ENCODE assay signal across 8 cellular contexts in the genomic region with DNA sequence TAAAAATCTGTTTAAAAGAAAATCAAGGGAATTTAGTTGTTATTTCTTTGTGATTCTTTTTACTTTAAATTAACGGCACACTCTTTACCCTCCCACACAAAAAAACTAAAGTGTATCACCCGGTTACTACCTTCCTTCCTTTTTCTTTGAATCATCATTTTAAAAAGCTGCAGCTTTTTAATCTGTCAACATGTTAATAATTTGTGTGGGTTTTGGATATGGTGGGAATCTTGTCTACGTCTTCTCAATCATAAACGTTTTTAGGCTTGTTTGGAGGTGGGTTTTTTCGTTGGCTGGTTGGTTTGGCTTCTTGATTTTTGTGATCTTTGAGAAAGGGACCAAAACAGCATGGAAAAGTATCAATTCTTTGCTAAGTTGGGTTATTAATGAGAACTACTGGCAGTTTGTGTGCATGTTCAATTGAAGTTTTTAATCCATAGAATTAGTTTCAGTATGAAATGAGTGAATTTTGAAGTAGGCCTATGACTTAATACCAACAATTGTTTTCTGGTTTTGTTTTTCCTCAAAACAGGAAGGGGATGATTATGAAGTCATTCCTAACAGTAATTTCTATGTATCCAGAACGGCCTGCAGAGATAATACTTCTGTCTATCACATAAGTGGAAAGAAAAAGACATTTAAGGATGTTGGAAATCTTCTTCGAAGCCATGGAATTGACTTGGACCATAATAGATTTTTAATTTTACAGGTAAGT. TPM values are rescaled to one million over a fixed set of nuclear protein-coding genes. Genes with fewer than 3 reads are reported as not detected.
A peak's percentile ranks its signal among the peaks of the same experiment; 100 is the strongest.
DNase-seq lines count a peak whose midpoint lies in the region; ATAC-seq and TF ChIP-seq lines count a peak whose summit lies in the region.

No MANE protein-coding gene starts in this region.

- H4K20me1 ChIP-seq in GM23338 (replicated peaks; ENCODE audit: insufficient read depth), result peaks cover 38% of the 10 kb centered on the region

- no peak overlapping the region for H2AFZ ChIP-seq in GM23338

- 0 out of 2 replicates have a peak overlapping the region, but pooled peaks have one; percentile 81 for H3K4me2 ChIP-seq in GM23338

- no peaks in the 10 kb centered on the region for H3K9me3 ChIP-seq in left lung
- H3K9me3 ChIP-seq in effector memory CD4-positive, alpha-beta T cell (ENCODE audit: control insufficient read depth, low read length), result no peaks in the 10 kb centered on the region

- H3K36me3 ChIP-seq in GM23338 (ENCODE audit: insufficient read depth), result peaks cover 15% of the 10 kb centered on the region; the same call in 1 of the 2 replicates
- H3K36me3 ChIP-seq in left lung, result peaks cover 0 to 13% of the 10 kb centered on the region in 2 donors
- H3K36me3 ChIP-seq in effector memory CD4-positive, alpha-beta T cell (ENCODE audit: control insufficient read depth, insufficient read depth, low read length), result no peaks in the 10 kb centered on the region

- DNase-seq in A172 (ENCODE audit: low spot score) (peak; percentile 36), GM23338 (ENCODE audit: low spot score) (no peak), left lung (no peak)
- DNase-seq in activated T-helper 1 cell treated with anti-CD3 and anti-CD28 coated beads, Interleukin-12 subunit alpha, Interleukin-12 subunit beta, Interleukin-2, Interleukin-4 antibody, amounts not matched to agents 30 ng/mL and 10 ng/mL and 1 ng/mL, durations not matched to agents 14 hours and 24 hours and 36 hours (ENCODE audit: low spot score), result no peak
- DNase-seq in stimulated activated CD4-positive, alpha-beta T cell treated with anti-CD3 and anti-CD28 coated beads, Interleukin-12 subunit alpha, Interleukin-12 subunit beta, amount 100 ng/mL, for 4 hours, result no peak
- DNase-seq in effector memory CD4-positive, alpha-beta T cell, result no peak

- peaks cover 4% of the 10 kb centered on the region; the same call in 1 of the 3 replicates for H3K9me3 Mint-ChIP-seq in GM23338
- H3K9me3 Mint-ChIP-seq in activated T-helper 1 cell treated with anti-CD3 and anti-CD28 coated beads, Interleukin-12 subunit alpha, Interleukin-12 subunit beta, Interleukin-2, Interleukin-4 antibody, amounts not matched to agents 30 ng/mL and 10 ng/mL and 1 ng/mL, durations not matched to agents 14 hours and 24 hours and 36 hours, result no peaks in the 10 kb centered on the region

- peaks cover 53% of the 10 kb centered on the region for H3K36me3 Mint-ChIP-seq in GM23338 (ENCODE audit: low read depth)
- peaks cover 36% of the 10 kb centered on the region for H3K36me3 Mint-ChIP-seq in activated T-helper 1 cell treated with anti-CD3 and anti-CD28 coated beads, Interleukin-12 subunit alpha, Interleukin-12 subunit beta, Interleukin-2, Interleukin-4 antibody, amounts not matched to agents 30 ng/mL and 10 ng/mL and 1 ng/mL, durations not matched to agents 14 hours and 24 hours and 36 hours (ENCODE audit: low read depth)

- peaks cover 14% of the 10 kb centered on the region; the same call in 1 of the 2 replicates for H3K4me1 ChIP-seq in GM23338 (ENCODE audit: insufficient read depth)
- peaks cover 0 to 46% of the 10 kb centered on the region in 2 donors for H3K4me1 ChIP-seq in left lung
- H3K4me1 ChIP-seq in effector memory CD4-positive, alpha-beta T cell (ENCODE audit: control insufficient read depth, insufficient read depth, low read length, poor library complexity, severe bottlenecking), result peaks cover 7% of the 10 kb centered on the region

- H3K79me2 ChIP-seq in GM23338 (replicated peaks; ENCODE audit: insufficient read depth), result peaks cover 85% of the 10 kb centered on the region

- H3K4me1 Mint-ChIP-seq in GM23338, result peaks cover 25% of the 10 kb centered on the region
- H3K4me1 Mint-ChIP-seq in activated T-helper 1 cell treated with anti-CD3 and anti-CD28 coated beads, Interleukin-12 subunit alpha, Interleukin-12 subunit beta, Interleukin-2, Interleukin-4 antibody, amounts not matched to agents 30 ng/mL and 10 ng/mL and 1 ng/mL, durations not matched to agents 14 hours and 24 hours and 36 hours (ENCODE audit: low read depth), result peaks cover 76% of the 10 kb centered on the region

- H3K9me2 ChIP-seq in GM23338 (ENCODE audit: insufficient read depth), result no peaks in the 10 kb centered on the region

- peaks cover 19% of the 10 kb centered on the region for H3K27me3 Mint-ChIP-seq in GM23338 (ENCODE audit: insufficient read depth, low read depth, poor library complexity)
- peaks cover 5% of the 10 kb centered on the region for H3K27me3 Mint-ChIP-seq in activated T-helper 1 cell treated with anti-CD3 and anti-CD28 coated beads, Interleukin-12 subunit alpha, Interleukin-12 subunit beta, Interleukin-2, Interleukin-4 antibody, amounts not matched to agents 30 ng/mL and 10 ng/mL and 1 ng/mL, durations not matched to agents 14 hours and 24 hours and 36 hours (ENCODE audit: insufficient read depth)

- H3F3A ChIP-seq in GM23338 (replicated peaks; ENCODE audit: low read depth), result no peaks in the 10 kb centered on the region

- H3K27me3 ChIP-seq in GM23338 (ENCODE audit: insufficient read depth) (no peaks in the 10 kb centered on the region), left lung (no peaks in the 10 kb centered on the region)
- peaks cover 4% of the 10 kb centered on the region for H3K27me3 ChIP-seq in effector memory CD4-positive, alpha-beta T cell (replicated peaks; ENCODE audit: control insufficient read depth, insufficient read depth, low read length, poor library complexity, severe bottlenecking)

- H3K27ac Mint-ChIP-seq in GM23338, result peak overlapping the region; percentile 82; the same call in 1 of the 2 replicates
- H3K27ac Mint-ChIP-seq in activated T-helper 1 cell treated with anti-CD3 and anti-CD28 coated beads, Interleukin-12 subunit alpha, Interleukin-12 subunit beta, Interleukin-2, Interleukin-4 antibody, amounts not matched to agents 30 ng/mL and 10 ng/mL and 1 ng/mL, durations not matched to agents 14 hours and 24 hours and 36 hours, result peak overlapping the region; percentile 82

- H3K4me3 Mint-ChIP-seq in GM23338, result peak overlapping the region; percentile 50
- peak overlapping the region; percentile 96 for H3K4me3 Mint-ChIP-seq in activated T-helper 1 cell treated with anti-CD3 and anti-CD28 coated beads, Interleukin-12 subunit alpha, Interleukin-12 subunit beta, Interleukin-2, Interleukin-4 antibody, amounts not matched to agents 30 ng/mL and 10 ng/mL and 1 ng/mL, durations not matched to agents 14 hours and 24 hours and 36 hours

- ATAC-seq in GM23338 (no peak), left lung (no peak), GM18870 (IDR thresholded peaks at IDR 0.05; ENCODE audit: unreplicated experiment) (no peak), GM21423 (IDR thresholded peaks at IDR 0.05; ENCODE audit: unreplicated experiment) (no peak)

- H3K4me3 ChIP-seq in GM23338, result no peak overlapping the region
- peak overlapping the region in 1 of 2 donors; percentile 81 for H3K4me3 ChIP-seq in left lung
- no peak overlapping the region for H3K4me3 ChIP-seq in effector memory CD4-positive, alpha-beta T cell (ENCODE audit: insufficient read depth, low read depth, low read length, poor library complexity, severe bottlenecking)

- TF ChIP-seq CTCF in GM23338 (conservative IDR thresholded peaks at IDR 0.05; ENCODE audit: low read depth in 2 of 2) (no peak), left lung (IDR thresholded peaks at IDR 0.05) (no peak)

- intact Hi-C loops in activated T-helper 1 cell treated with anti-CD3 and anti-CD28 coated beads, Interleukin-12 subunit alpha, Interleukin-12 subunit beta, Interleukin-2, Interleukin-4 antibody, amounts not matched to agents 30 ng/mL and 10 ng/mL and 1 ng/mL, durations not matched to agents 14 hours and 24 hours and 36 hours (cut with micrococcal nuclease), result no loop called here
- intact Hi-C loops in left lung (cut with DNase I), result no loop called here

- H3K27ac ChIP-seq in GM23338 (ENCODE audit: low read depth), result no peak overlapping the region; the same call in 1 of the 2 replicates
- H3K27ac ChIP-seq in left lung, result peak overlapping the region; percentile 48 to 91
- H3K27ac ChIP-seq in effector memory CD4-positive, alpha-beta T cell (ENCODE audit: insufficient read depth, low read length, poor library complexity, severe bottlenecking), result no peak overlapping the region

TF ChIP-seq in GM23338, 12 proteins besides CTCF, POLR2A, EP300 and RAD21 (continues in another document):
- TF ChIP-seq JUNB (IDR thresholded peaks at IDR 0.05; ENCODE audit: unreplicated experiment), result no peak
- no peak for TF ChIP-seq ZNF114 (CRISPR knock-in tag; IDR thresholded peaks at IDR 0.05)
- no peak for TF ChIP-seq NANOG (IDR thresholded peaks at IDR 0.05; ENCODE audit: borderline replicate concordance)
- TF ChIP-seq POLR2AphosphoS5 (IDR thresholded peaks at IDR 0.05; ENCODE audit: low read depth), result no peak
- no peak for TF ChIP-seq ZNF331 (CRISPR knock-in tag; IDR thresholded peaks at IDR 0.05; ENCODE audit: low read depth)

RNA-seq across cellular contexts. Expression of a gene that starts 4.5 kb away (rescaled TPM):
- 126 and 165 TPM in 2 replicates for total RNA-seq in A172 (2014; rRNA removed; shearing (Covaris generic))
- 144 and 167 TPM in 2 replicates for total RNA-seq in GM23338 (2014; rRNA removed; shearing (Covaris generic))
- 320 and 412 TPM in 2 replicates for polyA plus RNA-seq in GM23338 (2016; fragmentation: Nextera tagmentation; extraction: Ambion mirVana)
- 163 and 164 TPM in 2 replicates for total RNA-seq in activated T-helper 1 cell treated with anti-CD3 and anti-CD28 coated beads, Interleukin-12 subunit alpha, Interleukin-12 subunit beta, Interleukin-2, Interleukin-4 antibody, amounts not matched to agents 30 ng/mL and 10 ng/mL and 1 ng/mL, durations not matched to agents 14 hours and 24 hours and 36 hours
- 10 to 100 TPM; 68.6 to 73.5 TPM for total RNA-seq in left lung

RNA-seq across cellular contexts. Expression of a gene that starts 4.9 kb away (rescaled TPM):
- 32.7 and 41.1 TPM in 2 replicates for total RNA-seq in A172 (2014; rRNA removed; shearing (Covaris generic))
- 33.0 and 41.9 TPM in 2 replicates for total RNA-seq in GM23338 (2014; rRNA removed; shearing (Covaris generic))
- polyA plus RNA-seq in GM23338 (2016; fragmentation: Nextera tagmentation; extraction: Ambion mirVana), result 13.0 and 14.1 TPM in 2 replicates
- total RNA-seq in activated T-helper 1 cell treated with anti-CD3 and anti-CD28 coated beads, Interleukin-12 subunit alpha, Interleukin-12 subunit beta, Interleukin-2, Interleukin-4 antibody, amounts not matched to agents 30 ng/mL and 10 ng/mL and 1 ng/mL, durations not matched to agents 14 hours and 24 hours and 36 hours, result 14.0 and 14.8 TPM in 2 replicates
- total RNA-seq in left lung, result 10 to 100 TPM; 27.9 to 45.0 TPM

RNA-seq across cellular contexts. Expression of a gene that starts 45.6 kb away (rescaled TPM):
- 77.4 and 79.6 TPM in 2 replicates for total RNA-seq in A172 (2014; rRNA removed; shearing (Covaris generic))
- total RNA-seq in GM23338 (2014; rRNA removed; shearing (Covaris generic)), result 46.2 and 49.4 TPM in 2 replicates
- polyA plus RNA-seq in GM23338 (2016; fragmentation: Nextera tagmentation; extraction: Ambion mirVana), result 79.9 and 98.6 TPM in 2 replicates
- total RNA-seq in activated T-helper 1 cell treated with anti-CD3 and anti-CD28 coated beads, Interleukin-12 subunit alpha, Interleukin-12 subunit beta, Interleukin-2, Interleukin-4 antibody, amounts not matched to agents 30 ng/mL and 10 ng/mL and 1 ng/mL, durations not matched to agents 14 hours and 24 hours and 36 hours, result 33.1 and 33.2 TPM in 2 replicates
- 1 to 10 TPM; 4.3 to 8.7 TPM for total RNA-seq in left lung

Comparison
In these comparisons a context has a peak if more than half of its experiments do, and no peak if none do; other contexts are left out.
1. H3K27ac ChIP-seq: peak in left lung (2 of 2); none in GM23338 (single experiment) and effector memory CD4-positive, alpha-beta T cell (single experiment).